ENCODE assay signal across 8 cellular contexts in the genomic region with DNA sequence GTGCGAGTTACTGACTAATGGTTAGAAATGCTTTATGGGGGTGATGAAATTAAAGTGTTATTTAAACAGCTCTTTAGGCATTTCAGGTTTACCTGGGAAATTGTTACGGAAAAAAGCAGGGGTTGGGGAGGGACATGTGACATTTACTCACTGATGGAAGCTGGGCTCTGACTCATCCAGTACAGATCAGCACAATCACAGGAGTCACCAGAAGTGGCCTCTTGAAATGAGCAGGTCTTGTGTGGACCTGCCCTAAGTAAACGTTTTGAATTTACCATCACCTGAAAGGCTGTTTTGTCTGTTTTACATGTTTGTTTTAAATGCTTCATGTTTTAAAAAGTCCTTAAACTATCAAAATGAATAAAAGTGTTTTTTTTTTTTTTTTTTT. TPM values are rescaled to one million over a fixed set of nuclear protein-coding genes. Genes with fewer than 3 reads are reported as not detected.
DNase-seq lines count a peak whose midpoint lies in the region; ATAC-seq and TF ChIP-seq lines count a peak whose summit lies in the region.

No MANE protein-coding gene starts in this region.

- intact Hi-C loops in Calu3 (cut with micrococcal nuclease; ENCODE audit: unreplicated experiment), result loop anchor here (1.0 kb wide), 1 partner anchor 27 kb away; no protein-coding TSS in a partner anchor
- intact Hi-C loops in left lung (cut with DNase I), result no loop called here
- intact Hi-C loops in heart left ventricle (cut with DNase I), result no loop called here

- POLR2A ChIA-PET in activated CD4-positive, alpha-beta memory T cell treated with anti-CD3 and anti-CD28 coated beads, Interleukin-2, amount 10 ng/mL, durations not matched to agents 7 days and 5 days (lab: Charles Lee), result interaction anchor here (0.8 to 6.6 kb wide), 4 partner anchors 11 to 31 kb away, joined by 3 to 198 read pairs (median 6); a partner anchor contains a TSS

- DNase-seq in Calu3 (peak; percentile 34), left lung (peak in 1 of 2 donors; percentile 52), heart left ventricle (no peak), hypothalamus (lab: John Stamatoyannopoulos, UW) (no peak)
- peak; percentile 28 for DNase-seq in activated CD4-positive, alpha-beta memory T cell treated with anti-CD3 and anti-CD28 coated beads, Interleukin-2, amount 10 ng/mL, durations not matched to agents 7 days and 5 days
- DNase-seq in effector memory CD4-positive, alpha-beta T cell, result no peak

- H3K36me3 Mint-ChIP-seq in Calu3 (ENCODE audit: insufficient read depth, unreplicated experiment), result peaks cover 43% of the 10 kb centered on the region
- H3K36me3 Mint-ChIP-seq in activated CD4-positive, alpha-beta memory T cell treated with anti-CD3 and anti-CD28 coated beads, Interleukin-2, amount 10 ng/mL, durations not matched to agents 7 days and 5 days (ENCODE audit: low read depth), result peaks cover 32% of the 10 kb centered on the region

- no TSS peak for BruUV-seq in Calu3 (replicated peaks; lab: Mats Ljungman, UMichigan)

- H3K4me1 Mint-ChIP-seq in Calu3 (ENCODE audit: low read depth, unreplicated experiment), result peaks cover 24% of the 10 kb centered on the region
- peaks cover 67% of the 10 kb centered on the region for H3K4me1 Mint-ChIP-seq in activated CD4-positive, alpha-beta memory T cell treated with anti-CD3 and anti-CD28 coated beads, Interleukin-2, amount 10 ng/mL, durations not matched to agents 7 days and 5 days

- H3K4me2 ChIP-seq in Loucy (ENCODE audit: low read depth, low read length, poor library complexity, severe bottlenecking), result peak overlapping the region; percentile 90

- peaks cover 65% of the 10 kb centered on the region for H4K20me1 ChIP-seq in Loucy (ENCODE audit: insufficient read depth, low read length, poor library complexity, severe bottlenecking)

- H3K27ac ChIP-seq in left lung (peak overlapping the region in 1 of 2 donors; percentile 67), heart left ventricle (no peak overlapping the region)
- no peak overlapping the region for H3K27ac ChIP-seq in effector memory CD4-positive, alpha-beta T cell (ENCODE audit: insufficient read depth, low read length, poor library complexity, severe bottlenecking)

- H3K36me3 ChIP-seq in Loucy (ENCODE audit: insufficient read depth, low read length), result no peaks in the 10 kb centered on the region
- H3K36me3 ChIP-seq in left lung, result peaks cover 0 to 14% of the 10 kb centered on the region in 2 donors
- peaks cover 0 to 13% (median 5%) of the 10 kb centered on the region in 9 donors for H3K36me3 ChIP-seq in heart left ventricle
- H3K36me3 ChIP-seq in effector memory CD4-positive, alpha-beta T cell (ENCODE audit: control insufficient read depth, insufficient read depth, low read length), result no peaks in the 10 kb centered on the region

- H3K4me3 ChIP-seq in Loucy (ENCODE audit: low read length, poor library complexity, severe bottlenecking) (peak overlapping the region; percentile 93), left lung (peak overlapping the region in 1 of 2 donors; percentile 98), heart left ventricle (peak overlapping the region in 2 of 12 donors; percentile 16 to 100)
- H3K4me3 ChIP-seq in effector memory CD4-positive, alpha-beta T cell (ENCODE audit: insufficient read depth, low read depth, low read length, poor library complexity, severe bottlenecking), result no peak overlapping the region

- CTCF ChIA-PET in Calu3 (lab: Charles Lee), result interaction anchor here (0.7 to 3.3 kb wide), 3 partner anchors 28 to 671 kb away, joined by 5 to 20 read pairs (median 10); a partner anchor contains a TSS
- CTCF ChIA-PET in activated CD4-positive, alpha-beta memory T cell treated with anti-CD3 and anti-CD28 coated beads, Interleukin-2, amount 10 ng/mL, durations not matched to agents 7 days and 5 days (lab: Charles Lee), result interaction anchor here (0.7 to 2.9 kb wide), 4 partner anchors 23 to 32 kb away, joined by 3 to 21 read pairs (median 3); a partner anchor contains a TSS

- WGBS in heart left ventricle, 4 donors, result 65 to 76% (median 69%) methylated on average over 3 of the region's 3 CpGs

- ATAC-seq in left lung (peak; percentile 77), heart left ventricle (no peak), HG03097 (IDR thresholded peaks at IDR 0.05; ENCODE audit: low FRiP score, unreplicated experiment) (no peak)

- no peaks in the 10 kb centered on the region for H3F3A ChIP-seq in Loucy (ENCODE audit: low read depth)

- no peaks in the 10 kb centered on the region for H3K27me3 ChIP-seq in Loucy (ENCODE audit: insufficient read depth, low read length, poor library complexity, severe bottlenecking)
- H3K27me3 ChIP-seq in left lung, result no peaks in the 10 kb centered on the region
- H3K27me3 ChIP-seq in heart left ventricle, result no peaks in the 10 kb centered on the region
- H3K27me3 ChIP-seq in effector memory CD4-positive, alpha-beta T cell (replicated peaks; ENCODE audit: control insufficient read depth, insufficient read depth, low read length, poor library complexity, severe bottlenecking), result no peaks in the 10 kb centered on the region

- H3K9me3 ChIP-seq in Loucy (ENCODE audit: insufficient read depth, low read depth, low read length), result no peaks in the 10 kb centered on the region
- no peaks in the 10 kb centered on the region for H3K9me3 ChIP-seq in left lung
- H3K9me3 ChIP-seq in heart left ventricle, result no peaks in the 10 kb centered on the region
- no peaks in the 10 kb centered on the region for H3K9me3 ChIP-seq in effector memory CD4-positive, alpha-beta T cell (ENCODE audit: control insufficient read depth, low read length)

- no peak for TF ChIP-seq POLR2A in heart left ventricle (IDR thresholded peaks at IDR 0.05)

- H3K9me3 Mint-ChIP-seq in Calu3 (ENCODE audit: low read depth, unreplicated experiment), result no peaks in the 10 kb centered on the region
- H3K9me3 Mint-ChIP-seq in activated CD4-positive, alpha-beta memory T cell treated with anti-CD3 and anti-CD28 coated beads, Interleukin-2, amount 10 ng/mL, durations not matched to agents 7 days and 5 days, result no peaks in the 10 kb centered on the region

- TF ChIP-seq CTCF in Calu3 (IDR thresholded peaks at IDR 0.05; ENCODE audit: unreplicated experiment), result no peak
- no peak for TF ChIP-seq CTCF in Loucy (conservative IDR thresholded peaks at IDR 0.05; ENCODE audit: low read length)
- no peak for TF ChIP-seq CTCF in left lung (IDR thresholded peaks at IDR 0.05)
- TF ChIP-seq CTCF in heart left ventricle (IDR thresholded peaks at IDR 0.05), result no peak

- no peak overlapping the region for H2AFZ ChIP-seq in Loucy (ENCODE audit: low read length)

- H3K9me2 ChIP-seq in Loucy (replicated peaks; ENCODE audit: low read depth, low read length), result no peaks in the 10 kb centered on the region

- H3K4me3 Mint-ChIP-seq in Calu3 (ENCODE audit: low read depth, unreplicated experiment), result peak overlapping the region; percentile 80
- peak overlapping the region; percentile 37 for H3K4me3 Mint-ChIP-seq in activated CD4-positive, alpha-beta memory T cell treated with anti-CD3 and anti-CD28 coated beads, Interleukin-2, amount 10 ng/mL, durations not matched to agents 7 days and 5 days

- H3K9ac ChIP-seq in Loucy (ENCODE audit: low read depth, low read length, poor library complexity, severe bottlenecking), result peak overlapping the region; percentile 84

- no peaks in the 10 kb centered on the region for H3K27me3 Mint-ChIP-seq in Calu3 (ENCODE audit: unreplicated experiment)
- H3K27me3 Mint-ChIP-seq in activated CD4-positive, alpha-beta memory T cell treated with anti-CD3 and anti-CD28 coated beads, Interleukin-2, amount 10 ng/mL, durations not matched to agents 7 days and 5 days, result peaks cover 2% of the 10 kb centered on the region

- H3K27ac Mint-ChIP-seq in Calu3 (ENCODE audit: unreplicated experiment), result peak overlapping the region; percentile 95
- H3K27ac Mint-ChIP-seq in activated CD4-positive, alpha-beta memory T cell treated with anti-CD3 and anti-CD28 coated beads, Interleukin-2, amount 10 ng/mL, durations not matched to agents 7 days and 5 days, result peak overlapping the region; percentile 27

- H3K79me2 ChIP-seq in Loucy (ENCODE audit: insufficient read depth, low read length), result peaks cover 71% of the 10 kb centered on the region

- H3K4me1 ChIP-seq in Loucy (ENCODE audit: insufficient read depth, low read length, poor library complexity, severe bottlenecking) (peaks cover 49% of the 10 kb centered on the region), left lung (peaks cover 19 to 58% of the 10 kb centered on the region in 2 donors), heart left ventricle (peaks cover 5 to 65% (median 45%) of the 10 kb centered on the region in 12 donors)
- H3K4me1 ChIP-seq in effector memory CD4-positive, alpha-beta T cell (ENCODE audit: control insufficient read depth, insufficient read depth, low read length, poor library complexity, severe bottlenecking), result peaks cover 21% of the 10 kb centered on the region

RNA-seq across cellular contexts. Expression of a gene that starts 2.3 kb away (rescaled TPM):
- total RNA-seq in Calu3 (2022) (61.4 and 79.8 TPM in 2 replicates), left lung (10 to 100 TPM; 67.3 to 88.6 TPM), heart left ventricle (100 to 1,000 TPM in 1 of 9 donors, 10 to 100 TPM in 8; 54.0 to 127 (median 66.4) TPM)
- total RNA-seq in activated CD4-positive, alpha-beta memory T cell treated with anti-CD3 and anti-CD28 coated beads, Interleukin-2, amount 10 ng/mL, durations not matched to agents 7 days and 5 days, result 10 to 100 TPM; 73.8 to 83.7 TPM
- polyA plus RNA-seq in heart left ventricle, result 100 to 1,000 TPM in 1 of 2 donors, 10 to 100 TPM in 1; 62.1 to 180 TPM

RNA-seq across cellular contexts. Expression of a gene that starts 27.8 kb away (rescaled TPM):
- 0.50 and 0.78 TPM in 2 replicates for total RNA-seq in Calu3 (2022)
- total RNA-seq in activated CD4-positive, alpha-beta memory T cell treated with anti-CD3 and anti-CD28 coated beads, Interleukin-2, amount 10 ng/mL, durations not matched to agents 7 days and 5 days, result 1 to 10 TPM; 2.5 TPM
- 1 to 10 TPM; 2.0 to 5.4 TPM for total RNA-seq in left lung
- 1 to 10 TPM in 7 of 9 donors, under 1 TPM in 1, not detected in 1; 0.32 to 3.3 (median 1.6) TPM for total RNA-seq in heart left ventricle
- 1 to 10 TPM; 1.1 to 3.7 TPM for polyA plus RNA-seq in heart left ventricle

Comparison
In these comparisons a context has a peak if more than half of its experiments do, and no peak if none do; other contexts are left out.
1. DNase-seq: peak in Calu3 (single experiment) and activated CD4-positive, alpha-beta memory T cell treated with anti-CD3 and anti-CD28 coated beads, Interleukin-2, amount 10 ng/mL, durations not matched to agents 7 days and 5 days (single experiment); none in heart left ventricle (0 of 5), hypothalamus (0 of 51) and effector memory CD4-positive, alpha-beta T cell (0 of 3).